9 cellular contexts compared by ENCODE assay signal in genomic region chr12:76033116-76034001, GRCh38. TPM values are rescaled to one million over a fixed set of nuclear protein-coding genes. Genes with fewer than 3 reads are reported as not detected.
DNase-seq lines count a peak whose midpoint lies in the region; TF ChIP-seq lines count a peak whose summit lies in the region.
"Had no signal": no experiment of that assay in that cellular context is flagged by ENCODE, and none has a peak within 500 bp of the region (broad histone marks: within the 10 kb centered on the region; RNA-seq: fewer than 3 reads in every experiment).

No MANE protein-coding gene starts in this region.

- H3K4me3 ChIP-seq in GM12864 (ENCODE audit: low read depth, low read length): peak overlapping the region; percentile 78; the same call in 1 of the 2 replicates
- peak overlapping the region; percentile 75 for H3K4me3 ChIP-seq in SJCRH30
- peak overlapping the region; percentile 78 for H3K4me3 ChIP-seq in rectal smooth muscle tissue (ENCODE audit: low read length)

- H3K36me3 ChIP-seq in SJCRH30: no peaks in the 10 kb centered on the region; the same call in none of the 2 replicates
- no peaks in the 10 kb centered on the region for H3K36me3 ChIP-seq in rectal smooth muscle tissue (ENCODE audit: control insufficient read depth, insufficient read depth, low read length)

- H3K27ac ChIP-seq in SJCRH30 (peak overlapping the region; percentile 87), rectal smooth muscle tissue (ENCODE audit: low read depth, low read length) (peak overlapping the region; percentile 95)

- DNase-seq in GM12864 (ENCODE audit: low read depth): no peak
- peak in 1 of 2 experiments; percentile 53 for DNase-seq in SJCRH30
- peak; percentile 54 for DNase-seq in fibroblast of peridontal ligament (ENCODE audit: extremely low read depth)
- DNase-seq in NCI-H2227 treated with DMSO at 0.1 percent for 48 hours (lab: John Stamatoyannopoulos, UW): no peak
- no peak for DNase-seq in stimulated activated CD4-positive, alpha-beta T cell treated with anti-CD3 and anti-CD28 coated beads, Interleukin-1b, Interleukin-23, amount 100 ng/mL, for 48 hours
- no peak for DNase-seq in germinal center (ENCODE audit: low spot score)
- DNase-seq in AML-193 (lab: John Stamatoyannopoulos, UW): no peak
- DNase-seq: NCI-H146 had no signal

- H3K27me3 ChIP-seq in SJCRH30 (no peaks in the 10 kb centered on the region), rectal smooth muscle tissue (ENCODE audit: control insufficient read depth, insufficient read depth, low read length) (no peaks in the 10 kb centered on the region)

- peaks cover 11% of the 10 kb centered on the region for H3K4me1 ChIP-seq in SJCRH30
- peaks cover 6% of the 10 kb centered on the region for H3K4me1 ChIP-seq in rectal smooth muscle tissue (ENCODE audit: control insufficient read depth, insufficient read depth, low read length)

- no peak for TF ChIP-seq CTCF in GM12864 (IDR thresholded peaks at IDR 0.05; ENCODE audit: low read depth, low read length, missing control alignments)

- H3K9ac ChIP-seq in rectal smooth muscle tissue (ENCODE audit: low read length): no peak overlapping the region

- no peaks in the 10 kb centered on the region for H3K9me3 ChIP-seq in SJCRH30 (replicated peaks)

RNA-seq across cellular contexts. Expression of gene PHLDA1, which starts 1.8 kb away (rescaled TPM):
- total RNA-seq in SJCRH30 (2014; rRNA removed; shearing (Covaris generic)): 12.9 and 13.5 TPM in 2 replicates

RNA-seq across cellular contexts. Expression of gene NAP1L1, which starts 51.1 kb away (rescaled TPM):
- 791 and 902 TPM in 2 replicates for total RNA-seq in SJCRH30 (2014; rRNA removed; shearing (Covaris generic))
